Comparison of ENCODE assay signal across 8 cellular contexts in the genomic region with DNA sequence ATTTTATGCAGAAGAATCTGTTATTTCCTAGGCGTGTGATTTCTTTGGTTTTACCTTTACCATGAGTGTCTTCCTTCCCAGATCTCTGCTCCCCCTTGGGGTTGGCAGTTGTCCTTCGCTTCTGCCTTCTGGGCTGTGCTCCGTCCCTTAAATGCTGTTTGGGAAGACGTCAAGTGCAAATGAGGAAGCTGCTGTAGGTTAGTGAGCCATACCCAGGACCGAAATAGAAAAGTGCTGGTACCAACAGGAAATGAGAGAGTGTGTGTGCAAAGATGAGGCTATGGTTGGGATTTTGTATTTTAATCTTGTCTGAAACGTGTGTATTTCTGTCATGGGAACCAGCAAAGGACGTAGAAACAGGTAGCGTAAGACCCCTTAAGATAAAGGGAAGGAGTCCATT.
A peak's percentile ranks its signal among the peaks of the same experiment; 100 is the strongest.
DNase-seq lines count a peak whose midpoint lies in the region; ATAC-seq and TF ChIP-seq lines count a peak whose summit lies in the region.

No MANE protein-coding gene starts in this region.

- no peak overlapping the region for H3K4me3 ChIP-seq in right cardiac atrium (ENCODE audit: low read length)
- H3K4me3 ChIP-seq in suprapubic skin, result no peak overlapping the region

- peaks cover 22% of the 10 kb centered on the region for H3K4me1 Mint-ChIP-seq in activated naive CD8-positive, alpha-beta T cell treated with anti-CD3 and anti-CD28 coated beads for 36 hours
- peaks cover 23% of the 10 kb centered on the region for H3K4me1 Mint-ChIP-seq in progenitor cell of endocrine pancreas (ENCODE audit: low read depth)

- H3K36me3 ChIP-seq in suprapubic skin, result no peaks in the 10 kb centered on the region

- 83% methylated on average over 8 of the region's 8 CpGs for WGBS in right cardiac atrium
- 64% methylated on average over 8 of the region's 8 CpGs for WGBS in suprapubic skin

- H3K27ac Mint-ChIP-seq in activated naive CD8-positive, alpha-beta T cell treated with anti-CD3 and anti-CD28 coated beads for 36 hours, result no peak overlapping the region
- no peak overlapping the region for H3K27ac Mint-ChIP-seq in progenitor cell of endocrine pancreas

- H3K27me3 ChIP-seq in right cardiac atrium (ENCODE audit: control insufficient read depth, insufficient read depth) (no peaks in the 10 kb centered on the region), suprapubic skin (no peaks in the 10 kb centered on the region)

- peaks cover 15% of the 10 kb centered on the region for H3K27me3 Mint-ChIP-seq in activated naive CD8-positive, alpha-beta T cell treated with anti-CD3 and anti-CD28 coated beads for 36 hours
- peaks cover 5% of the 10 kb centered on the region for H3K27me3 Mint-ChIP-seq in progenitor cell of endocrine pancreas

- intact Hi-C loops in Right ventricle myocardium superior (cut with DNase I), result no loop called here
- intact Hi-C loops in right cardiac atrium (cut with DNase I), result no loop called here

- DNase-seq in Right ventricle myocardium superior, result no peak
- DNase-seq in right cardiac atrium, result no peak
- no peak for DNase-seq in activated naive CD8-positive, alpha-beta T cell treated with anti-CD3 and anti-CD28 coated beads for 36 hours
- no peak for DNase-seq in suprapubic skin (ENCODE audit: low spot score in 2 of 2)
- DNase-seq in progenitor cell of endocrine pancreas (ENCODE audit: low spot score, unreplicated experiment), result no peak
- DNase-seq in NCI-H146 (lab: John Stamatoyannopoulos, UW), result no peak

- ATAC-seq in Right ventricle myocardium superior (ENCODE audit: poor library complexity) (peak; percentile 28), right cardiac atrium (no peak), HG03103 (IDR thresholded peaks at IDR 0.05; ENCODE audit: low read depth, unreplicated experiment) (peak; percentile 37), HG02571 (IDR thresholded peaks at IDR 0.05; ENCODE audit: unreplicated experiment) (no peak)

- TF ChIP-seq CTCF in suprapubic skin (IDR thresholded peaks at IDR 0.05) (no peak), progenitor cell of endocrine pancreas (IDR thresholded peaks at IDR 0.05; ENCODE audit: unreplicated experiment) (no peak)

- H3K4me1 ChIP-seq in right cardiac atrium (ENCODE audit: control insufficient read depth, insufficient read depth, low read length) (no peaks in the 10 kb centered on the region), suprapubic skin (peaks cover 52% of the 10 kb centered on the region)

- H3K9me3 ChIP-seq in right cardiac atrium (ENCODE audit: control insufficient read depth, low read length) (no peaks in the 10 kb centered on the region), suprapubic skin (no peaks in the 10 kb centered on the region)

- H3K4me3 Mint-ChIP-seq in activated naive CD8-positive, alpha-beta T cell treated with anti-CD3 and anti-CD28 coated beads for 36 hours, result peak overlapping the region; percentile 0
- no peak overlapping the region for H3K4me3 Mint-ChIP-seq in progenitor cell of endocrine pancreas (ENCODE audit: low read depth)

- H3K27ac ChIP-seq in right cardiac atrium (ENCODE audit: low read length), result no peak overlapping the region
- H3K27ac ChIP-seq in suprapubic skin, result peak overlapping the region; percentile 60

- TF ChIP-seq EP300 in suprapubic skin (IDR thresholded peaks at IDR 0.05), result no peak

- H3K9me3 Mint-ChIP-seq in activated naive CD8-positive, alpha-beta T cell treated with anti-CD3 and anti-CD28 coated beads for 36 hours, result peaks cover 20% of the 10 kb centered on the region
- H3K9me3 Mint-ChIP-seq in progenitor cell of endocrine pancreas (ENCODE audit: low read depth), result peaks cover 5% of the 10 kb centered on the region

- no peak for TF ChIP-seq POLR2A in suprapubic skin (IDR thresholded peaks at IDR 0.05)

- H3K36me3 Mint-ChIP-seq in activated naive CD8-positive, alpha-beta T cell treated with anti-CD3 and anti-CD28 coated beads for 36 hours, result no peaks in the 10 kb centered on the region
- no peaks in the 10 kb centered on the region for H3K36me3 Mint-ChIP-seq in progenitor cell of endocrine pancreas (ENCODE audit: insufficient read depth)

Comparison
In these comparisons a context has a peak if more than half of its experiments do, and no peak if none do; other contexts are left out.
1. ATAC-seq: peak in Right ventricle myocardium superior (single experiment) and HG03103 (single experiment); none in right cardiac atrium (0 of 2) and HG02571 (single experiment).